8 cellular contexts compared by ENCODE assay signal in genomic region chr16:11379420-11379819, GRCh38. TPM values are rescaled to one million over a fixed set of nuclear protein-coding genes. Genes with fewer than 3 reads are reported as not detected.
A peak's percentile ranks its signal among the peaks of the same experiment; 100 is the strongest.
DNase-seq lines count a peak whose midpoint lies in the region; ATAC-seq, FAIRE-seq and TF ChIP-seq lines count a peak whose summit lies in the region.

No MANE protein-coding gene starts in this region.

- H3K36me3 ChIP-seq in PC-9 (ENCODE audit: low read depth) = no peaks in the 10 kb centered on the region

- no peak for TF ChIP-seq CTCF in PC-9 (conservative IDR thresholded peaks at IDR 0.05)

- CTCF ChIA-PET in PC-9 (lab: Charles Lee) = interaction anchor here (0.7 kb wide), 1 partner anchor 9 kb away, joined by 6 read pairs; no protein-coding TSS in a partner anchor

- no peaks in the 10 kb centered on the region for H3K9me2 ChIP-seq in PC-9 (ENCODE audit: insufficient read depth)

- H2AFZ ChIP-seq in PC-9 = no peak overlapping the region

- H4K20me1 ChIP-seq in PC-9 (ENCODE audit: insufficient read depth) = no peaks in the 10 kb centered on the region

- ATAC-seq in GM21515 (IDR thresholded peaks at IDR 0.05; ENCODE audit: unreplicated experiment) = peak; percentile 60
- no peak for ATAC-seq in left ventricle myocardium superior

- no peak overlapping the region for H3K27ac ChIP-seq in PC-9

- H3K9me3 ChIP-seq in PC-9 (ENCODE audit: insufficient read depth, low read depth) = no peaks in the 10 kb centered on the region

- no peaks in the 10 kb centered on the region for H3F3A ChIP-seq in PC-9 (ENCODE audit: insufficient read depth, low read depth)

- intact Hi-C loops in PC-9 (cut with micrococcal nuclease; ENCODE audit: unreplicated experiment) (no loop called here), left ventricle myocardium superior (cut with micrococcal nuclease) (no loop called here)

- H3K4me2 ChIP-seq in PC-9 = no peak overlapping the region

- no peaks in the 10 kb centered on the region for H3K4me1 ChIP-seq in PC-9 (replicated peaks; ENCODE audit: insufficient read depth)

- no TSS peak for BruUV-seq in PC-9 (replicated peaks; lab: Mats Ljungman, UMichigan)

- H3K27me3 ChIP-seq in PC-9 (ENCODE audit: insufficient read depth, low read depth) = no peaks in the 10 kb centered on the region

- POLR2A ChIA-PET in PC-9 (lab: Charles Lee; ENCODE audit: unreplicated experiment) = interaction anchor here (0.6 kb wide), 1 partner anchor 53 kb away, joined by 4 read pairs; no protein-coding TSS in a partner anchor

- FAIRE-seq in urothelium cell line (lab: Jason Lieb, UNC) = no peak

- DNase-seq in PC-9 (peak; percentile 43 to 51), left ventricle myocardium superior (peak; percentile 6), urothelium cell line (ENCODE audit: low spot score) (no peak), RPMI8226 (no peak), LoVo (ENCODE audit: low spot score) (no peak), NCI-H345 treated with DMSO at 0.1 percent for 48 hours (lab: John Stamatoyannopoulos, UW; ENCODE audit: unreplicated experiment) (no peak)

- H3K79me2 ChIP-seq in PC-9 (ENCODE audit: low read depth) = no peaks in the 10 kb centered on the region

- peak overlapping the region; percentile 5; the same call in 1 of the 2 replicates for H3K4me3 ChIP-seq in GM08714 (ENCODE audit: low read length)
- no peak overlapping the region for H3K4me3 ChIP-seq in PC-9

RNA-seq across cellular contexts. Expression of gene RMI2, which starts 34.2 kb away (rescaled TPM):
- 29.0 and 38.0 TPM in 2 replicates for total RNA-seq in PC-9 (2021)
- total RNA-seq in left ventricle myocardium superior = 0.45 TPM

Comparison
In these comparisons a context has a peak if more than half of its experiments do, and no peak if none do; other contexts are left out.
1. DNase-seq: peak in PC-9 (2 of 2) and left ventricle myocardium superior (single experiment); none in urothelium cell line (single experiment), RPMI8226 (single experiment), LoVo (single experiment) and NCI-H345 treated with DMSO at 0.1 percent for 48 hours (single experiment).
2. RNA of gene RMI2, which starts 34.2 kb away (total RNA-seq): 29.0 to 38.0 TPM in PC-9; 0.45 TPM in left ventricle myocardium superior (single experiment); every median in the first group is over 10 times any median in the second.